Comparison of ENCODE assay signal across 29 cellular contexts in the genomic region with DNA sequence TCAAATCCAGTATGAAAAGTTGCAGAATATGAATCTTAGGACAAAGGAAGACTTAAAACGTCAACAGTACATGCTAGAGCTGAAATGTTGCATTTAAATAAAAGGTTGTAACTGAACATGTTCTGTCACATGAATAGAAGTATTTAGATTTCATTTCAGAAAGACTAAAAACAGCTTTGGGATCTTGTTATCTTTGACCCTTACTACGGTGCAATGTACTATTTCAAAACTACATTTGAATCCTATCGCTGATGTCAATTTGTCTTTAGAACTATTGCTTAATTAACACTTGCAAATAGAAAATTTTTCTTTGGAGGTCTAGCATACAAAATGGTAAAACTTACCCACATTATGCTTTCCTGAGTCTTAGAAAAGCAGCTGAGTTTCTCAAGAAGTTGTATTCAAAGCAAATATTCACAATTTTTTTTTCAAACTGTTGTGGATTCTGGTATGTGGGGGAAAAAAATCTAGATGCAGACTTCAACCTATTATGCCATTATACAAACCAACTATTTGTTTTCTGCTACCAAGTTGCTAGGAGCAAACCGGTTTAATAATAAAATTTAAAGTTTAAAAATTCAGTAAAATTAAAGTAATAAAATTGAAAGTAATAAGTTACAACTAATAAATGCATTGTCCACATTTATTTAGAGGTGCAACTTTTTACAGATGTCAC. TPM values are rescaled to one million over a fixed set of nuclear protein-coding genes. Genes with fewer than 3 reads are reported as not detected.
DNase-seq lines count a peak whose midpoint lies in the region; FAIRE-seq and TF ChIP-seq lines count a peak whose summit lies in the region.
"Had no signal": no experiment of that assay in that cellular context is flagged by ENCODE, and none has a peak within 500 bp of the region (broad histone marks: within the 10 kb centered on the region; RNA-seq: fewer than 3 reads in every experiment).

No MANE protein-coding gene starts in this region.

- H2AK5ac ChIP-seq in mesenchymal stem cell (ENCODE audit: low read length, severe bottlenecking) = no peak overlapping the region

- H3K9ac ChIP-seq in GM23248 = no peak overlapping the region
- H3K9ac ChIP-seq in adipocyte (ENCODE audit: low read length) = peak overlapping the region; percentile 9
- peak overlapping the region; percentile 54 for H3K9ac ChIP-seq in mesenchymal stem cell (ENCODE audit: low read length)
- H3K9ac ChIP-seq: parathyroid adenoma had no signal

- no peak overlapping the region for H2BK120ac ChIP-seq in mesenchymal stem cell (ENCODE audit: low read depth, low read length)

- no peaks in the 10 kb centered on the region for H3K9me2 ChIP-seq in GM23248 (ENCODE audit: insufficient read depth)

- peaks cover 5% of the 10 kb centered on the region for H3K79me1 ChIP-seq in mesenchymal stem cell (replicated peaks; ENCODE audit: low read length, poor library complexity, severe bottlenecking)

- no peak overlapping the region for H3K14ac ChIP-seq in mesenchymal stem cell (ENCODE audit: low read length in 2 of 2)

- in situ Hi-C loops in GM23248 (cut with MboI) = no loop called here

- no peak for TF ChIP-seq CTCF in WERI-Rb-1 (IDR thresholded peaks at IDR 0.05; ENCODE audit: low read depth, low read length)

- no peak overlapping the region for H2BK5ac ChIP-seq in mesenchymal stem cell (ENCODE audit: low read depth, low read length, poor library complexity, severe bottlenecking)

- no peak overlapping the region for H2BK12ac ChIP-seq in mesenchymal stem cell (ENCODE audit: low read length in 2 of 2)

- DNase-seq in GM23248 (no peak), adipocyte (ENCODE audit: low read depth) (no peak), mesenchymal stem cell (no peak), globus pallidus (ENCODE audit: low spot score) (no peak), dermis blood vessel endothelial cell (no peak), WERI-Rb-1 (no peak)
- no peak for DNase-seq in activated CD4-positive, alpha-beta T cell treated with anti-CD3 and anti-CD28 coated beads, Interleukin-2, amount 50 U/mL, for 48 hours
- DNase-seq: ACHN; activated CD4-positive, alpha-beta T cell treated with anti-CD3 and anti-CD28 coated beads for 4 hours; activated effector memory CD4-positive, alpha-beta T cell treated with Interleukin-2 at 50 U/mL for 16 hours; activated naive CD8-positive, alpha-beta T cell treated with anti-CD3 and anti-CD28 coated beads for 36 hours; activated T-cell treated with anti-CD3 and anti-CD28 coated beads for 4 hours; caudate nucleus; CD4-positive, alpha-beta memory T cell; heart left ventricle; natural killer cell; NCI-H1436; NCI-H2081; NCI-H2227 treated with DMSO at 0.1 percent for 48 hours; NCI-H69; Right ventricle myocardium superior; stimulated activated CD8-positive, alpha-beta memory T cell treated with anti-CD3 and anti-CD28 coated beads, Interleukin-4, amount 100 ng/mL, for 48 hours; uterus had no signal

- peaks cover 57% of the 10 kb centered on the region for H3K79me2 ChIP-seq in GM23248 (ENCODE audit: insufficient read depth)
- H3K79me2 ChIP-seq: parathyroid adenoma had no signal

- H2AFZ ChIP-seq in GM23248 = no peak overlapping the region
- no peak overlapping the region for H2AFZ ChIP-seq in mesenchymal stem cell (ENCODE audit: low read depth, low read length)
- H2AFZ ChIP-seq: parathyroid adenoma had no signal

- no peak overlapping the region for H3K4ac ChIP-seq in mesenchymal stem cell (ENCODE audit: low read depth in 1 of 2, low read length in 2 of 2)

- no peak overlapping the region for H2BK15ac ChIP-seq in mesenchymal stem cell (ENCODE audit: low read depth, poor library complexity, severe bottlenecking)

- H3K4me2 ChIP-seq in GM23248 (ENCODE audit: unreplicated experiment) (peak overlapping the region; percentile 20), mesenchymal stem cell (ENCODE audit: low read length, poor library complexity, severe bottlenecking) (no peak overlapping the region)

- peaks cover 35% of the 10 kb centered on the region for H3K4me1 ChIP-seq in GM23248 (ENCODE audit: insufficient read depth)
- peaks cover 27% of the 10 kb centered on the region for H3K4me1 ChIP-seq in adipocyte (ENCODE audit: control insufficient read depth, insufficient read depth, low read length)
- no peaks in the 10 kb centered on the region for H3K4me1 ChIP-seq in mesenchymal stem cell (ENCODE audit: control insufficient read depth, insufficient read depth, low read depth, low read length)
- H3K4me1 ChIP-seq: ascending aorta, parathyroid adenoma, right atrium auricular region, uterus had no signal

- H3K36me3 ChIP-seq in GM23248 (ENCODE audit: low read depth) = peaks cover 27% of the 10 kb centered on the region
- H3K36me3 ChIP-seq in adipocyte (ENCODE audit: control insufficient read depth, insufficient read depth, low read length, severe bottlenecking) = peaks cover 19% of the 10 kb centered on the region
- H3K36me3 ChIP-seq in mesenchymal stem cell (ENCODE audit: control insufficient read depth in 1 of 2, insufficient read depth in 2 of 2, low read depth in 1 of 2, low read length in 2 of 2) = peaks cover 0 to 35% of the 10 kb centered on the region in 2 experiments
- peaks cover 28% of the 10 kb centered on the region for H3K36me3 ChIP-seq in WERI-Rb-1
- H3K36me3 ChIP-seq: uterus had no signal

- no peak overlapping the region for H3K4me3 ChIP-seq in GM23248
- H3K4me3 ChIP-seq in adipocyte (ENCODE audit: low read length) = peak overlapping the region; percentile 20
- H3K4me3 ChIP-seq in mesenchymal stem cell (ENCODE audit: insufficient read depth in 1 of 2, low read depth in 1 of 2, low read length in 2 of 2) = no peak overlapping the region
- H3K4me3 ChIP-seq in WERI-Rb-1 (ENCODE audit: low read depth, low read length) = no peak overlapping the region
- H3K4me3 ChIP-seq: ascending aorta, heart left ventricle, right atrium auricular region, uterus had no signal

- no peaks in the 10 kb centered on the region for H3K27me3 ChIP-seq in GM23248 (replicated peaks; ENCODE audit: insufficient read depth)
- H3K27me3 ChIP-seq in adipocyte (replicated peaks; ENCODE audit: control insufficient read depth, insufficient read depth, low read length) = no peaks in the 10 kb centered on the region
- no peaks in the 10 kb centered on the region for H3K27me3 ChIP-seq in mesenchymal stem cell (ENCODE audit: control insufficient read depth in 1 of 2, insufficient read depth in 1 of 2, low read length in 2 of 2)
- no peaks in the 10 kb centered on the region for H3K27me3 ChIP-seq in WERI-Rb-1 (ENCODE audit: insufficient read depth, low read depth, severe bottlenecking)
- H3K27me3 ChIP-seq: ascending aorta, heart left ventricle, right atrium auricular region, uterus had no signal

- H4K8ac ChIP-seq in mesenchymal stem cell (ENCODE audit: low read length) = no peak overlapping the region

- WGBS in GM23248 (ENCODE audit: low coverage in 1 of 2, low lambda C conversion rate in 2 of 2, missing lambda C conversion rate in 2 of 2), 2 experiments = 75 to 76% methylated on average over 4 of the region's 4 CpGs
- WGBS in mesenchymal stem cell = 75% methylated on average over 2 of the region's 4 CpGs

- H3K18ac ChIP-seq in mesenchymal stem cell (ENCODE audit: low read depth in 1 of 2, low read length in 2 of 2) = no peak overlapping the region

- H3F3A ChIP-seq in GM23248 (ENCODE audit: insufficient read depth) = peaks cover 34% of the 10 kb centered on the region

- no peak overlapping the region for H4K91ac ChIP-seq in mesenchymal stem cell (ENCODE audit: low read length)

- H3K27ac ChIP-seq in GM23248 (peak overlapping the region; percentile 44), mesenchymal stem cell (ENCODE audit: low read length, poor library complexity, severe bottlenecking) (no peak overlapping the region), WERI-Rb-1 (no peak overlapping the region)
- H3K27ac ChIP-seq: ascending aorta, HL-60, parathyroid adenoma, right atrium auricular region, uterus had no signal

- peak; percentile 59 for FAIRE-seq in A204.1 (lab: Jason Lieb, UNC)
- FAIRE-seq: keratinocyte had no signal

- H3K23ac ChIP-seq in mesenchymal stem cell (ENCODE audit: low read length in 2 of 2) = no peak overlapping the region

- H3K9me3 ChIP-seq in GM23248 (ENCODE audit: low read depth) (no peaks in the 10 kb centered on the region), adipocyte (ENCODE audit: control insufficient read depth, low read length) (no peaks in the 10 kb centered on the region), mesenchymal stem cell (ENCODE audit: control insufficient read depth, low read length) (no peaks in the 10 kb centered on the region), WERI-Rb-1 (ENCODE audit: severe bottlenecking) (no peaks in the 10 kb centered on the region)
- H3K9me3 ChIP-seq: ascending aorta, heart left ventricle, right atrium auricular region, uterus had no signal

- H4K20me1 ChIP-seq in GM23248 (ENCODE audit: insufficient read depth) = no peaks in the 10 kb centered on the region

RNA-seq across cellular contexts. Expression of a gene that starts 25.4 kb away (rescaled TPM):
- 11.1 and 15.7 TPM in 2 replicates for total RNA-seq in GM23248 (2014; rRNA removed; shearing (Covaris generic))
- 29.0 and 29.6 TPM in 2 replicates for polyA plus RNA-seq in GM23248 (2016; fragmentation: Nextera tagmentation; extraction: Ambion mirVana)
- 23.5 TPM for polyA plus RNA-seq in mesenchymal stem cell (2013, experiment 1 of 2)
- polyA plus RNA-seq in mesenchymal stem cell (2013, experiment 2 of 2) = 24.6 TPM
- total RNA-seq in dermis blood vessel endothelial cell = 17.7 and 22.8 TPM in 2 replicates
